ENCODE assay signal across 8 cellular contexts in the genomic region with DNA sequence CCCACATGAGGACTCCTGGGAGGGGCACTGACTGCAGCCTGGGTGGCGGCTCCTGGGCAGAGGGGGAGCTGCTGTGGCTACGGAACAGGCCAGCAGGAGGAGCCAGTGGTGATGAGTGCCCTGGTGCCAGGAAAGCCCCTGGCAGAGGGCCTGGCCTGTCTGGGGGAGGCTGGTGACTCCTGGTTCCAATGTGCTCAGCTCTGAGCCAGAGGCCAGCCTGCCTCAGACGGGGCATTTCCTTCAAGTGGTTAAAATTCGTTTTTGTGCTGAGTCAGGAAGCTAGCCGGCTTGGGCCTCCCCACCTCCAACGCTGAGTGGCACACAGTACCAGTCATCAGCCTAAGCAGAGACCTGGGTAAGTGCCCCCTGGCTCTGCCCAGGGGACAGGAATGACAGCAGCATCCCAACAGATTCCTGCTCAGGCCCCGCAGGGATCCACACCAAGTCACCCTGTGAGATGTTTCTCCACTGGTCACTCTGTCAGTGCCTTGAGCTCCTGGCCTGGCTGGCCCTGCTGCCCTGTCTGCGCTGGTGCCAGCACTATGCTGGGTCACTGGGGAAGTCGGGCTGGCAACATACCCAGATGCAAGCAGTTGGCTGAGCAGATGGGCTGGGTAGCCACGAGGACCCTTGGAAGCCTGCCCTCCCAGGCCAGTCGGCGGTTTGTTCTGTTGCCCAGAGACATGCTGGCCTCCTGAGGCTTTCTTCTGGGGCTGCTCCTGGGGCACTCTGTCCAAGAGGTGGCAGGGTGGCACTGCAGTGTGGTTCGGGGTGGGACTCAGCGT. TPM values are rescaled to one million over a fixed set of nuclear protein-coding genes. Genes with fewer than 3 reads are reported as not detected.
DNase-seq lines count a peak whose midpoint lies in the region; ATAC-seq, FAIRE-seq and TF ChIP-seq lines count a peak whose summit lies in the region.

No MANE protein-coding gene starts in this region.

- peak overlapping the region; percentile 2 to 85 (median 64) for H3K27ac ChIP-seq in esophagus squamous epithelium

- CTCF ChIA-PET in activated CD8-positive, alpha-beta T cell treated with anti-CD3 and anti-CD28 coated beads for 36 hours (lab: Charles Lee) = interaction anchor here (0.6 to 5.3 kb wide), 7 partner anchors 11 to 277 kb away, joined by 3 to 29 read pairs (median 5); no protein-coding TSS in a partner anchor

- intact Hi-C loops in activated CD8-positive, alpha-beta T cell treated with anti-CD3 and anti-CD28 coated beads for 36 hours (cut with micrococcal nuclease) = no loop called here
- intact Hi-C loops in esophagus squamous epithelium (cut with DNase I) = no loop called here

- H3K9me3 Mint-ChIP-seq in activated CD8-positive, alpha-beta T cell treated with anti-CD3 and anti-CD28 coated beads for 36 hours = no peaks in the 10 kb centered on the region
- no peaks in the 10 kb centered on the region for H3K9me3 Mint-ChIP-seq in nephron

- DNase-seq in GM12864 (ENCODE audit: low read depth) (no peak), HT-29 (ENCODE audit: low spot score) (peak; percentile 36), esophagus squamous epithelium (lab: John Stamatoyannopoulos, UW) (no peak), GM12891 (ENCODE audit: insufficient read length, low spot score) (no peak), NOMO-1 (lab: John Stamatoyannopoulos, UW; ENCODE audit: unreplicated experiment in 2 of 2) (no peak), NCI-H1417 (lab: John Stamatoyannopoulos, UW) (no peak)
- DNase-seq in activated CD8-positive, alpha-beta T cell treated with anti-CD3 and anti-CD28 coated beads for 36 hours = peak; percentile 74

- peaks cover 10% of the 10 kb centered on the region for H3K4me1 Mint-ChIP-seq in activated CD8-positive, alpha-beta T cell treated with anti-CD3 and anti-CD28 coated beads for 36 hours (ENCODE audit: low read depth)
- H3K4me1 Mint-ChIP-seq in nephron = peaks cover 6% of the 10 kb centered on the region

- no peaks in the 10 kb centered on the region for H3K36me3 Mint-ChIP-seq in activated CD8-positive, alpha-beta T cell treated with anti-CD3 and anti-CD28 coated beads for 36 hours (ENCODE audit: low read depth)
- no peaks in the 10 kb centered on the region for H3K36me3 Mint-ChIP-seq in nephron (ENCODE audit: low read depth)

- no peak overlapping the region for H3K27ac Mint-ChIP-seq in activated CD8-positive, alpha-beta T cell treated with anti-CD3 and anti-CD28 coated beads for 36 hours
- no peak overlapping the region for H3K27ac Mint-ChIP-seq in nephron

- FAIRE-seq in GM12891 (lab: Jason Lieb, UNC) = no peak

- no peaks in the 10 kb centered on the region for H3K27me3 Mint-ChIP-seq in activated CD8-positive, alpha-beta T cell treated with anti-CD3 and anti-CD28 coated beads for 36 hours
- H3K27me3 Mint-ChIP-seq in nephron (ENCODE audit: low read depth) = peaks cover 3% of the 10 kb centered on the region

- no peak overlapping the region for H3K4me3 Mint-ChIP-seq in activated CD8-positive, alpha-beta T cell treated with anti-CD3 and anti-CD28 coated beads for 36 hours
- H3K4me3 Mint-ChIP-seq in nephron = no peak overlapping the region

- peak; percentile 45 for TF ChIP-seq CTCF in GM12864 (IDR thresholded peaks at IDR 0.05; ENCODE audit: low read depth, low read length, missing control alignments)
- peak; percentile 27 for TF ChIP-seq CTCF in activated CD8-positive, alpha-beta T cell treated with anti-CD3 and anti-CD28 coated beads for 36 hours (IDR thresholded peaks at IDR 0.05)
- TF ChIP-seq CTCF in esophagus squamous epithelium (IDR thresholded peaks at IDR 0.05) = peak in 5 of 6 experiments; percentile 32 to 64 (median 44)
- peak; percentile 16 to 19 (median 18) for TF ChIP-seq CTCF in nephron (IDR thresholded peaks at IDR 0.05; ENCODE audit: unreplicated experiment in 3 of 3)

- no peaks in the 10 kb centered on the region for H3K36me3 ChIP-seq in esophagus squamous epithelium

- H3K4me1 ChIP-seq in esophagus squamous epithelium = peaks cover 18 to 55% (median 47%) of the 10 kb centered on the region in 3 donors

- POLR2A ChIA-PET in activated CD8-positive, alpha-beta T cell treated with anti-CD3 and anti-CD28 coated beads for 36 hours (lab: Charles Lee) = interaction anchor here (1.7 kb wide), 1 partner anchor 12 kb away, joined by 5 read pairs; no protein-coding TSS in a partner anchor

- WGBS in esophagus squamous epithelium, 2 donors = 30 to 45% methylated on average over 6 to 13 of the region's 14 CpGs

- TF ChIP-seq POLR2A in esophagus squamous epithelium (IDR thresholded peaks at IDR 0.05) (no peak), GM12891 (IDR thresholded peaks at IDR 0.05; ENCODE audit: low read depth, low read length) (no peak)

- ATAC-seq in activated CD8-positive, alpha-beta T cell treated with anti-CD3 and anti-CD28 coated beads for 36 hours = peak; percentile 93

- no peaks in the 10 kb centered on the region for H3K9me3 ChIP-seq in esophagus squamous epithelium

- H3K27me3 ChIP-seq in esophagus squamous epithelium = no peaks in the 10 kb centered on the region

- H3K4me3 ChIP-seq in GM12864 (ENCODE audit: low read depth, low read length) = no peak overlapping the region
- H3K4me3 ChIP-seq in esophagus squamous epithelium = no peak overlapping the region

TF ChIP-seq in GM12891, 5 proteins besides CTCF, POLR2A, EP300 and RAD21:
- TF ChIP-seq TAF1 (IDR thresholded peaks at IDR 0.05; ENCODE audit: low read depth, low read length) (no peak), POLR2AphosphoS5 (IDR thresholded peaks at IDR 0.05; ENCODE audit: low read depth, low read length) (no peak), POU2F2 (IDR thresholded peaks at IDR 0.05; ENCODE audit: low read depth, low read length) (no peak), SPI1 (IDR thresholded peaks at IDR 0.05; ENCODE audit: low read depth, low read length) (no peak), PAX5 (IDR thresholded peaks at IDR 0.05; ENCODE audit: insufficient read depth, low read length, severe bottlenecking) (no peak)

RNA-seq across cellular contexts. Expression of a gene that starts 7.1 kb away (rescaled TPM):
- 8.5 and 13.8 TPM in 2 replicates for total RNA-seq in HT-29 (2014; rRNA removed; shearing (Covaris generic))
- total RNA-seq in activated CD8-positive, alpha-beta T cell treated with anti-CD3 and anti-CD28 coated beads for 36 hours = 1 to 10 TPM; 2.9 to 3.5 TPM
- 10 to 100 TPM in 2 of 4 donors, 1 to 10 TPM in 2; 2.2 to 13.2 (median 8.2) TPM for total RNA-seq in esophagus squamous epithelium
- 0.24 TPM for polyA plus RNA-seq in GM12891 (2012; ENCODE audit: low read depth, missing spikeins)

RNA-seq across cellular contexts. Expression of a gene that starts 43.9 kb away (rescaled TPM):
- not detected in 2 replicates for total RNA-seq in HT-29 (2014; rRNA removed; shearing (Covaris generic))
- total RNA-seq in activated CD8-positive, alpha-beta T cell treated with anti-CD3 and anti-CD28 coated beads for 36 hours = under 1 TPM; 0.11 to 0.32 TPM
- total RNA-seq in esophagus squamous epithelium = 1 to 10 TPM in 2 of 4 donors, under 1 TPM in 2; 0.09 to 2.5 (median 0.80) TPM
- 2.9 TPM for polyA plus RNA-seq in GM12891 (2012; ENCODE audit: low read depth, missing spikeins)

Comparison
In these comparisons a context has a peak if more than half of its experiments do, and no peak if none do; other contexts are left out.
1. DNase-seq: peak in HT-29 (single experiment) and activated CD8-positive, alpha-beta T cell treated with anti-CD3 and anti-CD28 coated beads for 36 hours (single experiment); none in GM12864 (single experiment), esophagus squamous epithelium (single experiment), GM12891 (single experiment), NOMO-1 (0 of 2) and NCI-H1417 (0 of 3).
2. Peak in every context shown above with its lines, with median percentiles within 50 percentile points of each other: CTCF ChIP-seq.